31 cellular contexts compared by ENCODE assay signal in the genomic region with DNA sequence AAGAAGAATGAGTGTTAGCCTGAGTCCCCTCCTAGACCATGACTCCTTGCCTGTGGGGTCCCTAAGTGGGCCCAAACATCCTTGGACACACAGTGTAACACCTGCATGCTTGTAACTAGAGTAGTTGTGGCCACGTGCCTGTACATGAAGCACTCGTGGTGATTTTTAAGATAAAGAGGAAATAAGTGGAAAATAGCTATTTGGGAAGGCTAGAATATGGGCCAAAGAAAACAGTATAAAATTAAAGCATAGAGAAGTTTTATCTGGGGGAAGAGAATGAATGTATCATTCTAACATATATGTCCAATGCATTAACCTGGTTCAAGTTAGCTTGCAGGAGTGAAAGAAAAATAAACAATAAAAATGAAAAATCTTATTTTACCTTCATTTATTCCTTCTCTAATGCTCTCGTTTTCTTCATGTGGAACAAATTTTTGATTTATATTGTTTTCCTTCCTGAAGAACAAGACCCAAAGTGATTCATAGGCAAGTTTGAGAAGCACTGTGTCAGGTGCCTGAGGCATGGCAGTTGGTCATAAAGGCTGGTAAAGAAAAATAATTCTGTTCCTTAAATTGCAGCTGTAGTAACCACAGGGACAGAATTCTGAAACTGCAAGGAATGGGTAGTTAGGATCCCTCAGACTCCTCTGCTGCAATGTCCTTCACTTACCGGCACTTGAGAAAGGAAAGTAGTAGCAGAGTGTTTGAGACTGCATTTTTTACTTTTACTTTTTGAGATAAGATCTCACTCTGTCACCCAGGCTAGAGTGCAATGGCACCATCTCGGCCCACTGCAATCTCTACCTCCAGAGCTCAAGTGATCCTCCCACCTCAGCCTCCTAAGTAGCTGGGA. TPM values are rescaled to one million over a fixed set of nuclear protein-coding genes. Genes with fewer than 3 reads are reported as not detected.
DNase-seq lines count a peak whose midpoint lies in the region; ATAC-seq, FAIRE-seq and TF ChIP-seq lines count a peak whose summit lies in the region.
"Had no signal": no experiment of that assay in that cellular context is flagged by ENCODE, and none has a peak within 500 bp of the region (broad histone marks: within the 10 kb centered on the region; RNA-seq: fewer than 3 reads in every experiment).

No MANE protein-coding gene starts in this region.

- ATAC-seq in HG03025 (IDR thresholded peaks at IDR 0.05; ENCODE audit: low FRiP score, unreplicated experiment) (no peak), GM21717 (IDR thresholded peaks at IDR 0.05; ENCODE audit: unreplicated experiment) (no peak)
- ATAC-seq: body of pancreas, left colon, SK-N-SH treated with all-trans-retinoic acid at 6 μM for 48 hours, T-helper 17 cell had no signal

- no peak overlapping the region for H3K4me3 ChIP-seq in bronchial epithelial cell (ENCODE audit: low read depth, low read length)
- H3K4me3 ChIP-seq: adrenal gland, body of pancreas, GM23248, smooth muscle cell, suprapubic skin, upper lobe of left lung had no signal

- H3K36me3 ChIP-seq in bronchial epithelial cell (ENCODE audit: control insufficient read depth, insufficient read depth, low read length) = no peaks in the 10 kb centered on the region
- H3K36me3 ChIP-seq: adrenal gland, suprapubic skin, upper lobe of left lung had no signal

- no peak for FAIRE-seq in bronchial epithelial cell (lab: Jason Lieb, UNC)

- TF ChIP-seq CTCF in bronchial epithelial cell (IDR thresholded peaks at IDR 0.05; ENCODE audit: insufficient read depth, low read length, severe bottlenecking) = no peak

- CTCF ChIA-PET in HEK293T (lab: Yijun Ruan, JAX) = no interaction called here

- DNase-seq in HEK293T (ENCODE audit: extremely low spot score) (no peak), NOMO-1 treated with DMSO at 0.1 percent for 48 hours (lab: John Stamatoyannopoulos, UW; ENCODE audit: unreplicated experiment) (peak; percentile 66), bronchial epithelial cell (ENCODE audit: low read depth) (peak; percentile 38), renal cortical epithelial cell (ENCODE audit: low read depth) (peak; percentile 79), NCI-H1048 (lab: John Stamatoyannopoulos, UW) (no peak)
- DNase-seq: activated CD4-positive, alpha-beta T cell treated with anti-CD3 and anti-CD28 coated beads, Interleukin-2, amount 50 U/mL, for 48 hours; activated CD4-positive, CD25-positive, alpha-beta regulatory T cell treated with anti-CD3 and anti-CD28 coated beads, Interleukin-2, amount 50 U/mL, for 72 hours; activated naive CD4-positive, alpha-beta T cell treated with anti-CD3 and anti-CD28 coated beads, Interleukin-2, amount 10 ng/mL, durations not matched to agents 7 days and 5 days; activated T-cell treated with anti-CD3 and anti-CD28 coated beads, Interleukin-2, amount 50 U/mL, for 48 hours; adrenal gland; body of pancreas; GM23248; HFFc6; hippocampal formation; left colon; NCI-H1105; NCI-H187 treated with DMSO at 0.1 percent for 48 hours; NCI-H2171 treated with DMSO at 0.1 percent for 48 hours; NCI-H524 treated with DMSO at 0.1 percent for 48 hours; NK-92 treated with Interleukin-12 subunit alpha and Interleukin-12 subunit beta, amount 100 ng/mL, for 24 hours; stimulated activated naive CD4-positive, alpha-beta T cell; T-helper 17 cell; upper lobe of left lung had no signal

- H3K27me3 ChIP-seq in bronchial epithelial cell (ENCODE audit: control insufficient read depth, insufficient read depth, low read length) = no peaks in the 10 kb centered on the region
- H3K27me3 ChIP-seq: adrenal gland, body of pancreas, suprapubic skin, upper lobe of left lung had no signal

- POLR2A ChIA-PET in HEK293T (lab: Yijun Ruan, JAX) = interaction anchor here (1.2 kb wide), 1 partner anchor 14 kb away, joined by 3 read pairs; no protein-coding TSS in a partner anchor

TF ChIP-seq in HEK293T, 16 proteins besides CTCF, POLR2A, EP300 and RAD21:
- TF ChIP-seq ELF4 (IDR thresholded peaks at IDR 0.05) (no peak), PKNOX1 (IDR thresholded peaks at IDR 0.05) (peak; percentile 34; the same call in 1 of the 2 replicates), ARNT (IDR thresholded peaks at IDR 0.05) (no peak), L3MBTL2 (conservative IDR thresholded peaks at IDR 0.05) (peak; percentile 19; the same call in 1 of the 2 replicates), FOXA1 (IDR thresholded peaks at IDR 0.05) (no peak), NFRKB (IDR thresholded peaks at IDR 0.05) (no peak), HDGF (IDR thresholded peaks at IDR 0.05; ENCODE audit: borderline replicate concordance) (no peak), SUZ12 (IDR thresholded peaks at IDR 0.05) (no peak), LEF1 (IDR thresholded peaks at IDR 0.05; ENCODE audit: borderline replicate concordance) (no peak), BHLHE40 (IDR thresholded peaks at IDR 0.05; ENCODE audit: borderline replicate concordance) (no peak), FOXK2 (IDR thresholded peaks at IDR 0.05) (no peak), CTBP1 (IDR thresholded peaks at IDR 0.05; ENCODE audit: borderline replicate concordance) (no peak), ZNF384 (IDR thresholded peaks at IDR 0.05) (no peak)

RNA-seq across cellular contexts. Expression of gene CST3, which starts 8.6 kb away (rescaled TPM):
- 82.7 and 124 TPM in 2 replicates for total RNA-seq in bronchial epithelial cell
- total RNA-seq in renal cortical epithelial cell = 247 and 632 TPM in 2 replicates

RNA-seq across cellular contexts. Expression of gene CST9, which starts 40.6 kb away (rescaled TPM):
- total RNA-seq in bronchial epithelial cell (not detected in 2 replicates), renal cortical epithelial cell (not detected in 2 replicates)
- total RNA-seq: adrenal gland, cerebellum, fibroblast of lung, GM23248, HFFc6, left colon, smooth muscle cell, suprapubic skin, T-helper 17 cell, upper lobe of left lung had no signal

RNA-seq across cellular contexts. Expression of gene CST4, which starts 42.5 kb away (rescaled TPM):
- total RNA-seq in bronchial epithelial cell (not detected in 2 replicates), renal cortical epithelial cell (not detected in 2 replicates)
- total RNA-seq: adrenal gland, body of pancreas, cerebellum, GM23248, HFFc6, left colon, omental fat pad, smooth muscle cell, suprapubic skin, T-helper 17 cell, upper lobe of left lung had no signal

Comparison
In these comparisons a context has a peak if more than half of its experiments do, and no peak if none do; other contexts are left out.
1. DNase-seq: peak in NOMO-1 treated with DMSO at 0.1 percent for 48 hours (single experiment), bronchial epithelial cell (single experiment) and renal cortical epithelial cell (single experiment); none in HEK293T (single experiment) and NCI-H1048 (single experiment).